19 cellular contexts compared by ENCODE assay signal in the genomic region with DNA sequence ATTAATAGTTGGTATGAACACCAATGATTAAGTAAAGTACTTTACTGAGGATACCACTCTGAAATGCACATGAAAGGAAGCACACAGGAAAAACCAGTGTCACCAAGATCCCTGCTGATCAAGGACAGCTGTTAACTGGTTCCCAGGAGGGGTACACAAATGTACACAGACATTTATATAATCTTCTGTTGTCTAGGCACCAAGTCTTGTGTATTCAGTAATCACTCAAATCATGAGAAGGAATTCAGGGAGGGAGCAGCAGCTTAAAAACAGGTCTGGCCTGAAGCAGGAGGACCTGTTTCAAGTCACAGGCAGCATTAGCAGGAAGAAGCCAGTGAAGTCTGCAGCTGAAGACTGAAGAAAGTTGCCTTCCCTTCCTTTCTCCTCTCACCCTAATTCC. TPM values are rescaled to one million over a fixed set of nuclear protein-coding genes. Genes with fewer than 3 reads are reported as not detected.
DNase-seq lines count a peak whose midpoint lies in the region; ATAC-seq, FAIRE-seq and TF ChIP-seq lines count a peak whose summit lies in the region.
"Had no signal": no experiment of that assay in that cellular context is flagged by ENCODE, and none has a peak within 500 bp of the region (broad histone marks: within the 10 kb centered on the region; RNA-seq: fewer than 3 reads in every experiment).

No MANE protein-coding gene starts in this region.

- H3K27me3 ChIP-seq in HepG2 (ENCODE audit: control insufficient read depth in 1 of 2, insufficient read depth in 2 of 2, low read length in 2 of 2) (no peaks in the 10 kb centered on the region), right lobe of liver (no peaks in the 10 kb centered on the region)
- H3K27me3 ChIP-seq: Peyer's patch had no signal

- H3K36me3 ChIP-seq in HepG2 (replicated peaks in 1 of 2; ENCODE audit: control insufficient read depth in 1 of 2, insufficient read depth in 2 of 2, low read length in 2 of 2): no peaks in the 10 kb centered on the region
- no peaks in the 10 kb centered on the region for H3K36me3 ChIP-seq in right lobe of liver
- H3K36me3 ChIP-seq in mucosa of descending colon (ENCODE audit: low read depth): no peaks in the 10 kb centered on the region
- H3K36me3 ChIP-seq: Peyer's patch had no signal

- H3K36me3 Mint-ChIP-seq in chondrocyte (ENCODE audit: low read depth): no peaks in the 10 kb centered on the region

- ATAC-seq in HepG2 (peak; percentile 77), right lobe of liver (no peak), mucosa of descending colon (peak; percentile 60), HG02840 (IDR thresholded peaks at IDR 0.05; ENCODE audit: low FRiP score, unreplicated experiment) (no peak)
- ATAC-seq: activated T-cell treated with anti-CD3 and anti-CD28 coated beads, Interleukin-2, amount 50 U/mL, for 4 hours; naive thymus-derived CD4-positive, alpha-beta T cell had no signal

- peak overlapping the region; percentile 37; the same call in 1 of the 2 replicates for H3K4me2 ChIP-seq in HepG2 (ENCODE audit: low read depth, low read length)

- peaks cover 10% of the 10 kb centered on the region for H3K79me2 ChIP-seq in HepG2 (ENCODE audit: insufficient read depth, low read length)

- H3K9me3 ChIP-seq in HepG2 (ENCODE audit: low read length): no peaks in the 10 kb centered on the region
- H3K9me3 ChIP-seq in right lobe of liver: no peaks in the 10 kb centered on the region
- no peaks in the 10 kb centered on the region for H3K9me3 ChIP-seq in mucosa of descending colon
- H3K9me3 ChIP-seq: Peyer's patch had no signal

- in situ Hi-C loops in HepG2 (cut with HindIII; ENCODE audit: extremely low pct_ligation_motif_present, low pct_unique_long_range_greater_than_20kb): no loop called here

- H3K27me3 Mint-ChIP-seq in chondrocyte (ENCODE audit: low read depth): no peaks in the 10 kb centered on the region
- H3K27me3 Mint-ChIP-seq: naive thymus-derived CD4-positive, alpha-beta T cell; stimulated activated naive CD8-positive, alpha-beta T cell treated with anti-CD3 and anti-CD28 coated beads, Interleukin-15, Interleukin-2, amounts not matched to agents 100 ng/mL and 50 ng/mL, for 24 hours had no signal

- no peak for TF ChIP-seq RAD21 in HepG2 (CRISPR knock-in tag; IDR thresholded peaks at IDR 0.05)

- no peaks in the 10 kb centered on the region for H4K20me1 ChIP-seq in HepG2 (ENCODE audit: insufficient read depth, low read length)

- H3K9me3 Mint-ChIP-seq in chondrocyte (ENCODE audit: low read depth): no peaks in the 10 kb centered on the region
- H3K9me3 Mint-ChIP-seq: activated T-cell treated with anti-CD3 and anti-CD28 coated beads, Interleukin-2, amount 50 U/mL, for 4 hours; naive thymus-derived CD4-positive, alpha-beta T cell; stimulated activated naive CD8-positive, alpha-beta T cell treated with anti-CD3 and anti-CD28 coated beads, Interleukin-15, Interleukin-2, amounts not matched to agents 100 ng/mL and 50 ng/mL, for 24 hours had no signal

- TF ChIP-seq CTCF in HepG2 (CRISPR knock-in tag; IDR thresholded peaks at IDR 0.05) (no peak), right lobe of liver (IDR thresholded peaks at IDR 0.05) (no peak), chondrocyte (IDR thresholded peaks at IDR 0.05) (no peak), mucosa of descending colon (IDR thresholded peaks at IDR 0.05) (no peak)

- TF ChIP-seq EP300 in HepG2 (IDR thresholded peaks at IDR 0.05; ENCODE audit: low read depth in 2 of 2, low read length in 2 of 2) (no peak), HepG2 (CRISPR knock-in tag; IDR thresholded peaks at IDR 0.05; ENCODE audit: borderline replicate concordance) (no peak)

- DNase-seq in HepG2 (ENCODE audit: low spot score): peak; percentile 46
- no peak for DNase-seq in right lobe of liver
- no peak for DNase-seq in chondrocyte (ENCODE audit: low spot score)
- DNase-seq in mucosa of descending colon: no peak
- DNase-seq in ureter (ENCODE audit: low spot score): peak; percentile 62
- DNase-seq in HuH-7 (ENCODE audit: low spot score): no peak
- no peak for DNase-seq in OCI-M1 (lab: John Stamatoyannopoulos, UW)
- DNase-seq: activated CD4-positive, alpha-beta T cell treated with anti-CD3 and anti-CD28 coated beads, Interleukin-2, amount 50 U/mL, for 4 hours; activated T-cell treated with anti-CD3 and anti-CD28 coated beads, Interleukin-2, amount 50 U/mL, for 4 hours; COR-L47; foreskin fibroblast; GF-D8; NCI-H1930; NCI-H524; Peyer's patch had no signal

- H3K4me3 Mint-ChIP-seq in chondrocyte (ENCODE audit: unreplicated experiment): no peak overlapping the region
- H3K4me3 Mint-ChIP-seq: activated T-cell treated with anti-CD3 and anti-CD28 coated beads, Interleukin-2, amount 50 U/mL, for 4 hours; stimulated activated naive CD8-positive, alpha-beta T cell treated with anti-CD3 and anti-CD28 coated beads, Interleukin-15, Interleukin-2, amounts not matched to agents 100 ng/mL and 50 ng/mL, for 24 hours had no signal

- no peak for TF ChIP-seq POLR2A in HepG2 (IDR thresholded peaks at IDR 0.05; ENCODE audit: insufficient read depth in 1 of 2, low read depth in 2 of 2, low read length in 2 of 2)
- no peak for TF ChIP-seq POLR2A in right lobe of liver (IDR thresholded peaks at IDR 0.05)

- BruUV-seq in HepG2 (replicated peaks; lab: Mats Ljungman, UMichigan): no TSS peak

- H2AFZ ChIP-seq in HepG2 (ENCODE audit: low read length): no peak overlapping the region

- H3K4me1 Mint-ChIP-seq in chondrocyte (ENCODE audit: low read depth): peaks cover 76% of the 10 kb centered on the region

- peak overlapping the region; percentile 82 for H3K27ac Mint-ChIP-seq in chondrocyte (ENCODE audit: unreplicated experiment)
- H3K27ac Mint-ChIP-seq: stimulated activated naive CD8-positive, alpha-beta T cell treated with anti-CD3 and anti-CD28 coated beads, Interleukin-15, Interleukin-2, amounts not matched to agents 100 ng/mL and 50 ng/mL, for 24 hours had no signal

- POLR2A ChIA-PET in HepG2 (lab: Yijun Ruan, JAX): no interaction called here

- CTCF ChIA-PET in HepG2 (lab: Yijun Ruan, JAX; ENCODE audit: low intra/inter-chr PET ratio, low total read pairs): no interaction called here

- FAIRE-seq in HepG2 (lab: Jason Lieb, UNC): peak; percentile 54
- FAIRE-seq: H54 had no signal

- peak overlapping the region; percentile 27; the same call in 1 of the 2 replicates for H3K9ac ChIP-seq in HepG2 (ENCODE audit: insufficient read depth, low read depth, low read length)

- H3K4me1 ChIP-seq in HepG2 (ENCODE audit: insufficient read depth, low read length) (peaks cover 41% of the 10 kb centered on the region), right lobe of liver (no peaks in the 10 kb centered on the region), mucosa of descending colon (ENCODE audit: low read depth) (no peaks in the 10 kb centered on the region)
- H3K4me1 ChIP-seq: Peyer's patch had no signal

- intact Hi-C loops in HepG2 (cut with micrococcal nuclease; ENCODE audit: unreplicated experiment): loop anchor here (1.0 kb wide), 1 partner anchor 8 kb away; no protein-coding TSS in a partner anchor
- intact Hi-C loops in right lobe of liver (cut with DNase I): no loop called here
- intact Hi-C loops in mucosa of descending colon (cut with DNase I, micrococcal nuclease): no loop called here

- H3K27ac ChIP-seq in HepG2 (ENCODE audit: extremely low read length, insufficient read depth, low read length): peak overlapping the region; percentile 44
- H3K27ac ChIP-seq in right lobe of liver: no peak overlapping the region
- H3K27ac ChIP-seq: Peyer's patch had no signal

- H3K4me3 ChIP-seq in HepG2 (replicated peaks in 1 of 3; ENCODE audit: insufficient read depth in 1 of 3, low read depth in 2 of 3, low read length in 3 of 3): no peak overlapping the region
- H3K4me3 ChIP-seq in right lobe of liver: no peak overlapping the region
- H3K4me3 ChIP-seq in mucosa of descending colon: no peak overlapping the region
- H3K4me3 ChIP-seq: Peyer's patch had no signal

TF ChIP-seq in HepG2, 621 proteins besides CTCF, POLR2A, EP300 and RAD21 (continues in another document):
- TF ChIP-seq NR2F1 (CRISPR knock-in tag; IDR thresholded peaks at IDR 0.05): no peak

RNA-seq across cellular contexts. Expression of gene MPP7, which starts 18.7 kb away (rescaled TPM):
- total RNA-seq in HepG2 (2016; rRNA removed; fragmentation: Illumina TruSeq; extraction: Trizol) (16.4 and 23.8 TPM in 2 replicates), right lobe of liver (1 to 10 TPM; 1.9 to 4.2 (median 2.2) TPM), chondrocyte (20.1 to 21.7 TPM (median 21.0 TPM) in 3 replicates), mucosa of descending colon (10 to 100 TPM; 32.7 to 45.8 (median 38.7) TPM), ureter (35.8 TPM)
- 4.7 and 4.9 TPM in 2 replicates for total RNA-seq in HepG2 (2016; cell fraction: cytosol; rRNA removed; fragmentation: Illumina TruSeq; extraction: Trizol; ENCODE audit: low read depth)
- 15.7 and 24.1 TPM in 2 replicates for total RNA-seq in HepG2 (2016; cell fraction: insoluble cytoplasmic fraction; rRNA removed; fragmentation: Illumina TruSeq; extraction: Trizol)
- 13.2 and 13.5 TPM in 2 replicates for total RNA-seq in HepG2 (2016; cell fraction: membrane; rRNA removed; fragmentation: Illumina TruSeq; extraction: Trizol)
- 13.9 and 16.9 TPM in 2 replicates for total RNA-seq in HepG2 (2016; cell fraction: nucleus; rRNA removed; fragmentation: Illumina TruSeq; extraction: Trizol)
- 6.8 and 7.0 TPM in 2 replicates for polyA plus RNA-seq in HepG2 (2011; rRNA removed)
- 4.1 and 4.3 TPM in 2 replicates for polyA plus RNA-seq in HepG2 (2011; cell fraction: cytosol; rRNA removed)
- polyA plus RNA-seq in HepG2 (2011; cell fraction: nucleus; rRNA removed): 3.2 and 3.9 TPM in 2 replicates
- polyA plus RNA-seq in HepG2 (2012): 4.3 and 5.3 TPM in 2 replicates
- 1.6 and 1.8 TPM in 2 replicates for polyA plus RNA-seq in HepG2 (2016; cell fraction: cytosol; fragmentation: Illumina TruSeq; extraction: Trizol; ENCODE audit: low read depth)
- polyA plus RNA-seq in HepG2 (2016; cell fraction: insoluble cytoplasmic fraction; fragmentation: Illumina TruSeq; extraction: Trizol; ENCODE audit: low read depth): 14.2 and 15.0 TPM in 2 replicates
- polyA plus RNA-seq in HepG2 (2016; cell fraction: membrane; fragmentation: Illumina TruSeq; extraction: Trizol; ENCODE audit: low read depth): 4.8 and 5.4 TPM in 2 replicates
- polyA plus RNA-seq in HepG2 (2016; cell fraction: nucleus; fragmentation: Illumina TruSeq; extraction: Trizol; ENCODE audit: insufficient read depth, low read depth): 8.0 and 8.2 TPM in 2 replicates
- polyA minus RNA-seq in HepG2 (2011; rRNA and poly(A)+ RNA removed; ENCODE audit: low replicate concordance): 10.8 and 31.2 TPM in 2 replicates
- polyA minus RNA-seq in HepG2 (2011; cell fraction: cytosol; rRNA and poly(A)+ RNA removed): 12.3 and 12.6 TPM in 2 replicates
- polyA minus RNA-seq in HepG2 (2011; cell fraction: nucleus; rRNA and poly(A)+ RNA removed): 17.6 and 21.8 TPM in 2 replicates

Comparison
In these comparisons a context has a peak if more than half of its experiments do, and no peak if none do; other contexts are left out.
1. ATAC-seq: peak in HepG2 (single experiment) and mucosa of descending colon (single experiment); none in right lobe of liver (0 of 4) and HG02840 (single experiment).
2. DNase-seq: peak in HepG2 (single experiment) and ureter (single experiment); none in right lobe of liver (0 of 3), chondrocyte (single experiment), mucosa of descending colon (0 of 3), HuH-7 (single experiment) and OCI-M1 (single experiment).